In the genomic region with DNA sequence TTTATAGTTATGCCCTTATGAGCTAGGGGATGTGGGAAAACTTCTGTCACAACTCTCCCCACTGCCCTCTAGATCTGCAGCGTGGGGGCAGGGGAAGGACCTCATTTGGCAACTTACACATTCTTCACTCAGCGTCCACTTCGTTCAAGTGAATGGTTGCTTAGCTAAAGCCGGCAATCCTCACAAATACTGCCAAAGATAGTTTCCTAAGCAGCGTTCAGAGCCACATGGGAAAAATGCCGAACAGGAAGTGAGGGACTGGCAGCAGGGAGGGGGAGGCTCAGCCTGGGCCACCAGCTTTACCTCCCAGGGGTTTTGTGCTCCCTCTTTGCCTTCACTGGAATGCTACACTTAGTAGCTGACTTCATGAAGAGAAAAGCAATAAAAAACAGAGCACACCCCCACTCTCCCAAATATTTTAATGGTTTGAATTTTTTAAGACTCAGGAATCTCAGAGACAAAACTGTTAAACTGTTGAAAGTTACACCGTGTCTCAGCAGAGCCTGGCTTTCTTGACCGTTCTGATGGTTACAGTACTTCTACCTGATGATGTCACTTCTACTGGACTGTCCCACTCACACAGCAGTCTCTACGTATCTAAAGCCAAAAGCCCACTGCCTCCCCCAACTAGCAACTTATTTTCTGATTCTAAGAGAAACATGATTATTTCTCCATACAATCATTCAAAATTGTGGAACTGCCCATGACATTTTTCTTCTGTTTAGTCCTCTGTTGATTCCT, we compare ENCODE assay signal across 1 cellular context.
TF ChIP-seq lines count a peak whose summit lies in the region.

No MANE protein-coding gene starts in this region.

TF ChIP-seq in WTC11, 78 proteins besides CTCF, POLR2A, EP300 and RAD21 (continued from another document):
- TF ChIP-seq, protein P1, sequence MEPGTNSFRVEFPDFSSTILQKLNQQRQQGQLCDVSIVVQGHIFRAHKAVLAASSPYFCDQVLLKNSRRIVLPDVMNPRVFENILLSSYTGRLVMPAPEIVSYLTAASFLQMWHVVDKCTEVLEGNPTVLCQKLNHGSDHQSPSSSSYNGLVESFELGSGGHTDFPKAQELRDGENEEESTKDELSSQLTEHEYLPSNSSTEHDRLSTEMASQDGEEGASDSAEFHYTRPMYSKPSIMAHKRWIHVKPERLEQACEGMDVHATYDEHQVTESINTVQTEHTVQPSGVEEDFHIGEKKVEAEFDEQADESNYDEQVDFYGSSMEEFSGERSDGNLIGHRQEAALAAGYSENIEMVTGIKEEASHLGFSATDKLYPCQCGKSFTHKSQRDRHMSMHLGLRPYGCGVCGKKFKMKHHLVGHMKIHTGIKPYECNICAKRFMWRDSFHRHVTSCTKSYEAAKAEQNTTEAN (CRISPR knock-in tag; IDR thresholded peaks at IDR 0.05) = no peak
- TF ChIP-seq, protein P2, sequence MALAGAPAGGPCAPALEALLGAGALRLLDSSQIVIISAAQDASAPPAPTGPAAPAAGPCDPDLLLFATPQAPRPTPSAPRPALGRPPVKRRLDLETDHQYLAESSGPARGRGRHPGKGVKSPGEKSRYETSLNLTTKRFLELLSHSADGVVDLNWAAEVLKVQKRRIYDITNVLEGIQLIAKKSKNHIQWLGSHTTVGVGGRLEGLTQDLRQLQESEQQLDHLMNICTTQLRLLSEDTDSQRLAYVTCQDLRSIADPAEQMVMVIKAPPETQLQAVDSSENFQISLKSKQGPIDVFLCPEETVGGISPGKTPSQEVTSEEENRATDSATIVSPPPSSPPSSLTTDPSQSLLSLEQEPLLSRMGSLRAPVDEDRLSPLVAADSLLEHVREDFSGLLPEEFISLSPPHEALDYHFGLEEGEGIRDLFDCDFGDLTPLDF (CRISPR knock-in tag; IDR thresholded peaks at IDR 0.05) = no peak
- no peak for TF ChIP-seq GABPB1 (CRISPR knock-in tag; IDR thresholded peaks at IDR 0.05)
- no peak for TF ChIP-seq ZNF317 (CRISPR knock-in tag; IDR thresholded peaks at IDR 0.05; ENCODE audit: borderline replicate concordance, low read depth)
- TF ChIP-seq, protein P3, sequence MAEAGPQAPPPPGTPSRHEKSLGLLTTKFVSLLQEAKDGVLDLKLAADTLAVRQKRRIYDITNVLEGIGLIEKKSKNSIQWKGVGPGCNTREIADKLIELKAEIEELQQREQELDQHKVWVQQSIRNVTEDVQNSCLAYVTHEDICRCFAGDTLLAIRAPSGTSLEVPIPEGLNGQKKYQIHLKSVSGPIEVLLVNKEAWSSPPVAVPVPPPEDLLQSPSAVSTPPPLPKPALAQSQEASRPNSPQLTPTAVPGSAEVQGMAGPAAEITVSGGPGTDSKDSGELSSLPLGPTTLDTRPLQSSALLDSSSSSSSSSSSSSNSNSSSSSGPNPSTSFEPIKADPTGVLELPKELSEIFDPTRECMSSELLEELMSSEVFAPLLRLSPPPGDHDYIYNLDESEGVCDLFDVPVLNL (CRISPR knock-in tag; IDR thresholded peaks at IDR 0.05; ENCODE audit: borderline replicate concordance, low read depth) = no peak
- TF ChIP-seq, protein P4, sequence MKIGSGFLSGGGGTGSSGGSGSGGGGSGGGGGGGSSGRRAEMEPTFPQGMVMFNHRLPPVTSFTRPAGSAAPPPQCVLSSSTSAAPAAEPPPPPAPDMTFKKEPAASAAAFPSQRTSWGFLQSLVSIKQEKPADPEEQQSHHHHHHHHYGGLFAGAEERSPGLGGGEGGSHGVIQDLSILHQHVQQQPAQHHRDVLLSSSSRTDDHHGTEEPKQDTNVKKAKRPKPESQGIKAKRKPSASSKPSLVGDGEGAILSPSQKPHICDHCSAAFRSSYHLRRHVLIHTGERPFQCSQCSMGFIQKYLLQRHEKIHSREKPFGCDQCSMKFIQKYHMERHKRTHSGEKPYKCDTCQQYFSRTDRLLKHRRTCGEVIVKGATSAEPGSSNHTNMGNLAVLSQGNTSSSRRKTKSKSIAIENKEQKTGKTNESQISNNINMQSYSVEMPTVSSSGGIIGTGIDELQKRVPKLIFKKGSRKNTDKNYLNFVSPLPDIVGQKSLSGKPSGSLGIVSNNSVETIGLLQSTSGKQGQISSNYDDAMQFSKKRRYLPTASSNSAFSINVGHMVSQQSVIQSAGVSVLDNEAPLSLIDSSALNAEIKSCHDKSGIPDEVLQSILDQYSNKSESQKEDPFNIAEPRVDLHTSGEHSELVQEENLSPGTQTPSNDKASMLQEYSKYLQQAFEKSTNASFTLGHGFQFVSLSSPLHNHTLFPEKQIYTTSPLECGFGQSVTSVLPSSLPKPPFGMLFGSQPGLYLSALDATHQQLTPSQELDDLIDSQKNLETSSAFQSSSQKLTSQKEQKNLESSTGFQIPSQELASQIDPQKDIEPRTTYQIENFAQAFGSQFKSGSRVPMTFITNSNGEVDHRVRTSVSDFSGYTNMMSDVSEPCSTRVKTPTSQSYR (CRISPR knock-in tag; IDR thresholded peaks at IDR 0.05) = no peak
- TF ChIP-seq ZBTB21 (CRISPR knock-in tag; IDR thresholded peaks at IDR 0.05; ENCODE audit: borderline replicate concordance) = no peak
- TF ChIP-seq MXD4 (CRISPR knock-in tag; IDR thresholded peaks at IDR 0.05; ENCODE audit: borderline replicate concordance) = no peak
- TF ChIP-seq FOXP1 (CRISPR knock-in tag; IDR thresholded peaks at IDR 0.05; ENCODE audit: borderline replicate concordance) = no peak
TF ChIP-seq in WTC11: peak in this region for 0.
